Comparison of ENCODE assay signal across 19 cellular contexts in the genomic region with DNA sequence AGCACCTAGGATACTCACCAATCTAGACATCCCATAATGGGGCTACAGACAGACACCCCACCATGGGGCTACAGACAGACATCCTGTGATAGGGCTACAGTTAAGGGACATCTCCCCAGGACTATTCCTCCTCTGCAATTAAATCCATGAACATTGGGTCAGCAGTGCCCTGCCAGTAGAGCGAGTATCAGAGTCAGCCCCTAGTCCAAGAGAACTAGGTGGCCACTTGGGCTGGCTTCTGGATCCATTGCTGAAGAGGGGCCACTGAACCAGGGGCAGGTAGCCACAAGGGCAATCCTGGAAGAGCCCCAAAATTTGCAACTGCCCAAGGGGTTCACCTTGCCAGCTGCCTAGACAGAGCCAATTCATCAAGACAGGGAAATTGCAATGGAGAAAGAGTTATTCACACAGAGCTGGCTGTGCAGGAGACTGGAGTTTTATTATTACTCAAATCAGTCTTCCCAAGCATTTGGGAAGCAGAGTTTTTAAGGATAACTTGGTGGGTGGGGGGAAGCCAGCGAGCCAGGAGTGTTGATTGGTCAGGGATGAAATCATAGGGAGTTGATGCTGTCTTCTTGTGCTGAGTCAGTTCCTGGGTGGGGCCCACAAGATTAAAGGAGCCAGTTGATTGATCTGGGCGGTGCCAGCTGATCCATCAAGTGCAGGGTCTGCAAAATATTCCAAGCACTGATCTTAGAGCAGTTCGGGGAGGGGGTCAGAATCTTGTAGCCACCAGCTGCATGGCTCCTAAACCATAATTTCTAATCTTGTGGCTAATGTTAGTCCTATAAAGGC.
DNase-seq lines count a peak whose midpoint lies in the region; TF ChIP-seq lines count a peak whose summit lies in the region.
"Had no signal": no experiment of that assay in that cellular context is flagged by ENCODE, and none has a peak within 500 bp of the region (broad histone marks: within the 10 kb centered on the region; RNA-seq: fewer than 3 reads in every experiment).

No MANE protein-coding gene starts in this region.

- DNase-seq in ELR (ENCODE audit: low read depth) (peak; percentile 31), NCI-H460 (ENCODE audit: extremely low read depth, low read depth) (peak; percentile 30), endodermal cell (peak; percentile 33), sigmoid colon (peak; percentile 30), NCI-H1048 (lab: John Stamatoyannopoulos, UW) (no peak), immature natural killer cell (no peak), DMS79 (lab: John Stamatoyannopoulos, UW) (no peak)
- DNase-seq: activated CD4-positive, CD25-positive, alpha-beta regulatory T cell treated with anti-CD3 and anti-CD28 coated beads, Interleukin-2, amount 50 U/mL, for 72 hours; activated gamma-delta T cell; anterior cingulate cortex; COR-L47; NCI-H1105; NCI-H2171; pancreas; stimulated activated CD4-positive, alpha-beta T cell treated with anti-CD3 and anti-CD28 coated beads, Interleukin-2, amount 100 ng/mL, for 48 hours; stomach had no signal

- H3K27ac ChIP-seq in endodermal cell (ENCODE audit: low read depth, low read length), result no peak overlapping the region
- H3K27ac ChIP-seq in sigmoid colon, result no peak overlapping the region
- H3K27ac ChIP-seq: gastroesophageal sphincter, pancreas, SJSA1, stomach had no signal

- H3K36me3 Mint-ChIP-seq in endodermal cell (ENCODE audit: low read depth) (peaks cover 6% of the 10 kb centered on the region), immature natural killer cell (no peaks in the 10 kb centered on the region)

- H3K27ac Mint-ChIP-seq in endodermal cell (no peak overlapping the region), immature natural killer cell (no peak overlapping the region)
- H3K27ac Mint-ChIP-seq: B cell had no signal

- H3K4me1 ChIP-seq in endodermal cell (ENCODE audit: control insufficient read depth, insufficient read depth, low read length), result peaks cover 10% of the 10 kb centered on the region
- H3K4me1 ChIP-seq in sigmoid colon, result no peaks in the 10 kb centered on the region

- H3K9ac ChIP-seq in endodermal cell (ENCODE audit: extremely low read depth, low read length, poor library complexity, severe bottlenecking), result no peak overlapping the region

- H3K9me3 Mint-ChIP-seq in endodermal cell, result peaks cover 13% of the 10 kb centered on the region
- H3K9me3 Mint-ChIP-seq in immature natural killer cell, result no peaks in the 10 kb centered on the region

- no peak for TF ChIP-seq CTCF in endodermal cell (conservative IDR thresholded peaks at IDR 0.05)
- TF ChIP-seq CTCF in sigmoid colon (IDR thresholded peaks at IDR 0.05), result no peak

- no peaks in the 10 kb centered on the region for H3K27me3 ChIP-seq in endodermal cell (ENCODE audit: control insufficient read depth, insufficient read depth, low read length, poor library complexity, severe bottlenecking)
- no peaks in the 10 kb centered on the region for H3K27me3 ChIP-seq in sigmoid colon
- H3K27me3 ChIP-seq: gastroesophageal sphincter, pancreas, SJSA1, stomach had no signal

- H3K4me1 Mint-ChIP-seq in endodermal cell, result peaks cover 50% of the 10 kb centered on the region
- no peaks in the 10 kb centered on the region for H3K4me1 Mint-ChIP-seq in immature natural killer cell

- H3K4me3 ChIP-seq in endodermal cell (ENCODE audit: low read length), result no peak overlapping the region
- H3K4me3 ChIP-seq in sigmoid colon, result no peak overlapping the region
- H3K4me3 ChIP-seq: gastroesophageal sphincter, pancreas, SJSA1, stomach had no signal

- H3K4me3 Mint-ChIP-seq in endodermal cell, result no peak overlapping the region
- no peak overlapping the region for H3K4me3 Mint-ChIP-seq in immature natural killer cell
- H3K4me3 Mint-ChIP-seq: B cell had no signal

- TF ChIP-seq POLR2A in sigmoid colon (IDR thresholded peaks at IDR 0.05), result no peak

- intact Hi-C loops in sigmoid colon (cut with DNase I), result no loop called here

- no peak for TF ChIP-seq EP300 in sigmoid colon (IDR thresholded peaks at IDR 0.05)

- H3K36me3 ChIP-seq in endodermal cell (ENCODE audit: control insufficient read depth, insufficient read depth, low read length), result no peaks in the 10 kb centered on the region
- no peaks in the 10 kb centered on the region for H3K36me3 ChIP-seq in sigmoid colon
- H3K36me3 ChIP-seq: gastroesophageal sphincter, pancreas, SJSA1, stomach had no signal

- H3K9me3 ChIP-seq in endodermal cell (ENCODE audit: control insufficient read depth, low read length) (peaks cover 12% of the 10 kb centered on the region), sigmoid colon (no peaks in the 10 kb centered on the region)
- H3K9me3 ChIP-seq: gastroesophageal sphincter, pancreas, SJSA1 had no signal

- H3K27me3 Mint-ChIP-seq in endodermal cell (ENCODE audit: insufficient read depth), result peaks cover 1% of the 10 kb centered on the region
- peaks cover 1 to 9% (median 6%) of the 10 kb centered on the region in 3 donors for H3K27me3 Mint-ChIP-seq in immature natural killer cell (ENCODE audit: low read depth in 3 of 3)

- WGBS in endodermal cell (ENCODE audit: insufficient coverage in 1 of 2, insufficient read length in 1 of 2), 2 experiments, result 71 to 100% methylated on average over 3 to 4 of the region's 4 CpGs
- 66 to 92% methylated on average over 4 of the region's 4 CpGs for WGBS in sigmoid colon, 2 donors

Comparison
In these comparisons a context has a peak if more than half of its experiments do, and no peak if none do; other contexts are left out.
1. DNase-seq: peak in ELR (single experiment), NCI-H460 (single experiment), endodermal cell (single experiment) and sigmoid colon (single experiment); none in NCI-H1048 (single experiment), immature natural killer cell (0 of 3) and DMS79 (single experiment).